In genomic region chr9:125795970-125796596, GRCh38 we compare ENCODE assay signal across 16 cellular contexts. TPM values are rescaled to one million over a fixed set of nuclear protein-coding genes. Genes with fewer than 3 reads are reported as not detected.
DNase-seq lines count a peak whose midpoint lies in the region; ATAC-seq, FAIRE-seq and TF ChIP-seq lines count a peak whose summit lies in the region.
"Had no signal": no experiment of that assay in that cellular context is flagged by ENCODE, and none has a peak within 500 bp of the region (broad histone marks: within the 10 kb centered on the region; RNA-seq: fewer than 3 reads in every experiment).

No MANE protein-coding gene starts in this region.

- no peak for TF ChIP-seq CTCF in D721Med (IDR thresholded peaks at IDR 0.05; ENCODE audit: insufficient read depth, missing control alignments)
- no peak for TF ChIP-seq CTCF in WTC11 (IDR thresholded peaks at IDR 0.05)
- no peak for TF ChIP-seq CTCF in neural cell (IDR thresholded peaks at IDR 0.05; ENCODE audit: poor library complexity, severe bottlenecking)
- no peak for TF ChIP-seq CTCF in foreskin fibroblast (IDR thresholded peaks at IDR 0.05; ENCODE audit: low read depth, low read length)

- H3K27ac ChIP-seq in neural cell (ENCODE audit: low read length), result no peak overlapping the region
- H3K27ac ChIP-seq: A549, C4-2B had no signal

- H3K9ac ChIP-seq in neural cell (ENCODE audit: low read length), result no peak overlapping the region

- peak overlapping the region; percentile 57; the same call in 1 of the 2 replicates for H3K27ac Mint-ChIP-seq in WTC11
- H3K27ac Mint-ChIP-seq: CD4-positive, alpha-beta memory T cell; GM23338; H9 had no signal

- no peaks in the 10 kb centered on the region for H3K9me3 Mint-ChIP-seq in WTC11
- H3K9me3 Mint-ChIP-seq: CD4-positive, alpha-beta memory T cell; GM23338; H9 had no signal

- H3K4me1 Mint-ChIP-seq in WTC11, result peaks cover 10% of the 10 kb centered on the region; the same call in 1 of the 2 replicates

- H3K27me3 Mint-ChIP-seq in WTC11 (ENCODE audit: low read depth), result no peaks in the 10 kb centered on the region
- H3K27me3 Mint-ChIP-seq: CD4-positive, alpha-beta memory T cell had no signal

- POLR2A ChIA-PET in WTC11 (lab: Charles Lee), result no interaction called here

- TF ChIP-seq RAD21 in neural cell (conservative IDR thresholded peaks at IDR 0.05), result no peak

- no peaks in the 10 kb centered on the region for H3F3A ChIP-seq in neural cell (ENCODE audit: insufficient read depth, low read length, poor library complexity, severe bottlenecking)

- no peaks in the 10 kb centered on the region for H4K20me1 ChIP-seq in neural cell (ENCODE audit: insufficient read depth)

- CTCF ChIA-PET in WTC11 (lab: Charles Lee), result no interaction called here

- no peak overlapping the region for H3K4me2 ChIP-seq in neural cell (ENCODE audit: low read length)
- H3K4me2 ChIP-seq: A549, GM23338 had no signal

- DNase-seq in D721Med (ENCODE audit: insufficient read length, low spot score) (no peak), GM19239 (ENCODE audit: insufficient read length, low spot score) (no peak), WTC11 (ENCODE audit: low spot score) (no peak), foreskin fibroblast (no peak), kidney tubule cell (ENCODE audit: low spot score) (no peak)
- DNase-seq: BE2C; CD4-positive, alpha-beta memory T cell; DND-41; GDM1; H9 had no signal

- TF ChIP-seq EP300 in neural cell (conservative IDR thresholded peaks at IDR 0.05; ENCODE audit: poor library complexity, severe bottlenecking), result peak; percentile 26

- H3K79me2 ChIP-seq in neural cell (replicated peaks; ENCODE audit: insufficient read depth, low read length), result peaks cover 87% of the 10 kb centered on the region

- H3K36me3 ChIP-seq in neural cell (ENCODE audit: insufficient read depth, low read length), result no peaks in the 10 kb centered on the region
- H3K36me3 ChIP-seq: BE2C had no signal

- no peak for ATAC-seq in WTC11
- ATAC-seq in HG03342 (IDR thresholded peaks at IDR 0.05; ENCODE audit: unreplicated experiment), result no peak
- ATAC-seq: A549, GM23338, K562 had no signal

- no peak overlapping the region for H2AFZ ChIP-seq in neural cell (ENCODE audit: low read depth, low read length)
- H2AFZ ChIP-seq: GM23338 had no signal

- H3K4me3 Mint-ChIP-seq in WTC11, result no peak overlapping the region
- H3K4me3 Mint-ChIP-seq: CD4-positive, alpha-beta memory T cell; GM23338; H9 had no signal

- H3K9me2 ChIP-seq in neural cell (ENCODE audit: insufficient read depth, low read length), result no peaks in the 10 kb centered on the region

- peak; percentile 69 for FAIRE-seq in D721Med (lab: Jason Lieb, UNC)
- peak; percentile 31 for FAIRE-seq in GM19239 (lab: Jason Lieb, UNC)
- FAIRE-seq: A549, K562 had no signal

- H3K4me3 ChIP-seq in neural cell (ENCODE audit: low read length) (no peak overlapping the region), foreskin fibroblast (ENCODE audit: low read depth in 1 of 2, low read length in 2 of 2) (no peak overlapping the region)
- H3K4me3 ChIP-seq: A549, GM23338, K562 had no signal

- no peaks in the 10 kb centered on the region for H3K27me3 ChIP-seq in neural cell (ENCODE audit: insufficient read depth, low read depth, low read length)
- H3K27me3 ChIP-seq: BE2C had no signal

- no peaks in the 10 kb centered on the region for H3K36me3 Mint-ChIP-seq in WTC11

- no peaks in the 10 kb centered on the region for H3K9me3 ChIP-seq in neural cell (ENCODE audit: low read length)
- H3K9me3 ChIP-seq: A549, BE2C had no signal

TF ChIP-seq in WTC11, 78 proteins besides CTCF, POLR2A, EP300 and RAD21 (continues in another document):
- TF ChIP-seq SP1 (CRISPR knock-in tag; conservative IDR thresholded peaks at IDR 0.05), result no peak
- no peak for TF ChIP-seq NR2C2 (CRISPR knock-in tag; IDR thresholded peaks at IDR 0.05)
- TF ChIP-seq MYBL2 (CRISPR knock-in tag; IDR thresholded peaks at IDR 0.05), result no peak
- no peak for TF ChIP-seq NFATC4 (CRISPR knock-in tag; IDR thresholded peaks at IDR 0.05)
- TF ChIP-seq ZMAT4 (CRISPR knock-in tag; IDR thresholded peaks at IDR 0.05), result no peak
- TF ChIP-seq CBFB (CRISPR knock-in tag; IDR thresholded peaks at IDR 0.05; ENCODE audit: low read depth), result no peak
- no peak for TF ChIP-seq E2F1 (CRISPR knock-in tag; IDR thresholded peaks at IDR 0.05)

TF ChIP-seq in neural cell, 6 proteins besides CTCF, POLR2A, EP300 and RAD21:
- no peak for TF ChIP-seq TAF1 (IDR thresholded peaks at IDR 0.05; ENCODE audit: low read depth)
- TF ChIP-seq POLR2AphosphoS5 (IDR thresholded peaks at IDR 0.05), result peak; percentile 76
- TF ChIP-seq REST (IDR thresholded peaks at IDR 0.05; ENCODE audit: borderline replicate concordance), result peak; percentile 55

RNA-seq across cellular contexts. Expression of gene PBX3, which starts 48.9 kb away (rescaled TPM):
- total RNA-seq in WTC11 (2021), result 48.5 to 58.3 TPM (median 53.3 TPM) in 3 replicates
- 398 and 402 TPM in 2 replicates for polyA plus RNA-seq in neural cell
- polyA minus RNA-seq in neural cell, result 607 and 710 TPM in 2 replicates
